In the genomic region with DNA sequence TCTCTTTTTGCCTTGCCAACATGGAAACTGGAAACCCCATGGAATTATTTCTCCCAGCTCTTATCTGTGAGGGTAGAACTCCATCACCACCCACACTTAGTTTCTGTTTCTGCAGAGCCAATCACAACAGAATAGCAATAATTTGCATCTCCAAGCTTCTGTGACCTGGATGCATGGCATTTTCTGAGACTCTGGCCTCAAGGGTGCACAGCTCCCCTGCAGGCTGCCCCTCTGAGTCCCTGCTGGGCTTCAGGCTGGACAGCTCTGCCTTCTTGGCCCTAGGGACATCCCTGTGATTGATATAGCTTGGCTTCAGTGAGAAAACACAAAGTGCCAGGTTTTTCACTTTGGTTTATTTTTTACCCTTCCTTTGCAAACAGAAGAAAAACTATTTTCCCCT, we compare ENCODE assay signal across 8 cellular contexts.
DNase-seq lines count a peak whose midpoint lies in the region; ATAC-seq, FAIRE-seq and TF ChIP-seq lines count a peak whose summit lies in the region.
"Not testable (repeated sequence)": the region's sequence is repeated elsewhere in the genome, so short reads cannot be mapped to it uniquely, and the experiment has no call there.

No MANE protein-coding gene starts in this region.

- peak; percentile 10 for DNase-seq in DMS 273 (lab: John Stamatoyannopoulos, UW; ENCODE audit: unreplicated experiment)
- DNase-seq in GM23338 (ENCODE audit: low spot score); astrocyte (ENCODE audit: low read depth); nephron progenitor cell: not testable (repeated sequence)
- DNase-seq in choroid plexus epithelial cell (ENCODE audit: low read depth) = peak; percentile 23
- DNase-seq in fibroblast of the aortic adventitia (ENCODE audit: low read depth) = peak; percentile 44
- peak; percentile 58 for DNase-seq in mesenchymal stem cell

- H3K36me3 Mint-ChIP-seq in GM23338 (ENCODE audit: low read depth); astrocyte (ENCODE audit: low read depth, unreplicated experiment); nephron progenitor cell (ENCODE audit: low read depth): not testable (repeated sequence)

- H3K4me1 Mint-ChIP-seq in GM23338 = peaks cover 17% of the 10 kb centered on the region
- peaks cover 21% of the 10 kb centered on the region for H3K4me1 Mint-ChIP-seq in astrocyte (ENCODE audit: low read depth, unreplicated experiment)
- peaks cover 52% of the 10 kb centered on the region for H3K4me1 Mint-ChIP-seq in nephron progenitor cell

- not testable (repeated sequence) for H3K4me3 Mint-ChIP-seq in GM23338; astrocyte (ENCODE audit: unreplicated experiment); nephron progenitor cell

- not testable (repeated sequence) for H3K4ac ChIP-seq in mesenchymal stem cell (ENCODE audit: low read depth in 1 of 2, low read length in 2 of 2)

- H3K9me2 ChIP-seq in GM23338 (ENCODE audit: insufficient read depth) = not testable (repeated sequence)

- not testable (repeated sequence) for H4K20me1 ChIP-seq in GM23338 (replicated peaks; ENCODE audit: insufficient read depth); astrocyte (ENCODE audit: insufficient read depth, low read length)

- H4K8ac ChIP-seq in mesenchymal stem cell (ENCODE audit: low read length) = not testable (repeated sequence)

- not testable (repeated sequence) for H3K14ac ChIP-seq in mesenchymal stem cell (ENCODE audit: low read length in 2 of 2)

- not testable (repeated sequence) for H3K9ac ChIP-seq in astrocyte (ENCODE audit: low read length); mesenchymal stem cell (ENCODE audit: low read length)

- H3K9me3 ChIP-seq in astrocyte (ENCODE audit: insufficient read depth, low read depth, low read length); mesenchymal stem cell (ENCODE audit: control insufficient read depth, low read length): not testable (repeated sequence)

- H2BK15ac ChIP-seq in mesenchymal stem cell (ENCODE audit: low read depth, poor library complexity, severe bottlenecking) = not testable (repeated sequence)

- not testable (repeated sequence) for H3K23ac ChIP-seq in mesenchymal stem cell (ENCODE audit: low read length in 2 of 2)

- H2AFZ ChIP-seq in GM23338; astrocyte (ENCODE audit: low read depth, low read length); mesenchymal stem cell (ENCODE audit: low read depth, low read length): not testable (repeated sequence)

- H2BK12ac ChIP-seq in mesenchymal stem cell (ENCODE audit: low read length in 2 of 2) = not testable (repeated sequence)

- not testable (repeated sequence) for H3K27me3 Mint-ChIP-seq in GM23338 (ENCODE audit: insufficient read depth, low read depth, poor library complexity); astrocyte (ENCODE audit: low read depth, unreplicated experiment)
- peaks cover 12% of the 10 kb centered on the region for H3K27me3 Mint-ChIP-seq in nephron progenitor cell (ENCODE audit: low read depth, poor library complexity)

- H3K79me1 ChIP-seq in mesenchymal stem cell (replicated peaks; ENCODE audit: low read length, poor library complexity, severe bottlenecking) = not testable (repeated sequence)

- peak; percentile 65 for ATAC-seq in GM23338
- ATAC-seq in SK-N-SH treated with all-trans-retinoic acid at 6 μM for 48 hours = peak; percentile 57

- H3K4me1 ChIP-seq in GM23338 (ENCODE audit: insufficient read depth); astrocyte (ENCODE audit: insufficient read depth, low read length); mesenchymal stem cell (ENCODE audit: control insufficient read depth, insufficient read depth, low read depth, low read length): not testable (repeated sequence)

- H3K4me3 ChIP-seq in GM23338; astrocyte (ENCODE audit: insufficient read depth, low read depth, low read length); choroid plexus epithelial cell (ENCODE audit: low read depth, low read length); fibroblast of the aortic adventitia (ENCODE audit: low read depth, low read length); mesenchymal stem cell (ENCODE audit: insufficient read depth in 1 of 2, low read depth in 1 of 2, low read length in 2 of 2): not testable (repeated sequence)

- peak; percentile 56 for FAIRE-seq in astrocyte (lab: Jason Lieb, UNC)

- not testable (repeated sequence) for H3K27me3 ChIP-seq in GM23338 (ENCODE audit: insufficient read depth); astrocyte (ENCODE audit: insufficient read depth, low read length); mesenchymal stem cell (ENCODE audit: control insufficient read depth in 1 of 2, insufficient read depth in 1 of 2, low read length in 2 of 2)

- not testable (repeated sequence) for H2BK5ac ChIP-seq in mesenchymal stem cell (ENCODE audit: low read depth, low read length, poor library complexity, severe bottlenecking)

- not testable (repeated sequence) for H3K27ac ChIP-seq in GM23338 (ENCODE audit: low read depth); astrocyte (ENCODE audit: low read depth, low read length); mesenchymal stem cell (ENCODE audit: low read length, poor library complexity, severe bottlenecking)

- not testable (repeated sequence) for TF ChIP-seq CTCF in GM23338 (conservative IDR thresholded peaks at IDR 0.05; ENCODE audit: low read depth in 2 of 2); astrocyte (IDR thresholded peaks at IDR 0.05; ENCODE audit: insufficient read depth, low read depth, low read length); fibroblast of the aortic adventitia (IDR thresholded peaks at IDR 0.05; ENCODE audit: insufficient read depth, low read length); nephron progenitor cell (IDR thresholded peaks at IDR 0.05)
- TF ChIP-seq CTCF in choroid plexus epithelial cell (conservative IDR thresholded peaks at IDR 0.05; ENCODE audit: low read depth, low read length) = peak; percentile 6

- H2AK5ac ChIP-seq in mesenchymal stem cell (ENCODE audit: low read length, severe bottlenecking) = not testable (repeated sequence)

- H4K91ac ChIP-seq in mesenchymal stem cell (ENCODE audit: low read length) = not testable (repeated sequence)

- H2BK120ac ChIP-seq in mesenchymal stem cell (ENCODE audit: low read depth, low read length) = not testable (repeated sequence)

- H3K27ac Mint-ChIP-seq in GM23338; astrocyte (ENCODE audit: unreplicated experiment): not testable (repeated sequence)
- H3K27ac Mint-ChIP-seq in nephron progenitor cell = peak overlapping the region; percentile 83

- H3K79me2 ChIP-seq in GM23338 (replicated peaks; ENCODE audit: insufficient read depth); astrocyte (ENCODE audit: insufficient read depth, low read length): not testable (repeated sequence)

- H3K18ac ChIP-seq in mesenchymal stem cell (ENCODE audit: low read depth in 1 of 2, low read length in 2 of 2) = not testable (repeated sequence)

- not testable (repeated sequence) for H3K36me3 ChIP-seq in GM23338 (ENCODE audit: insufficient read depth); astrocyte (ENCODE audit: insufficient read depth, low read length); mesenchymal stem cell (ENCODE audit: control insufficient read depth in 1 of 2, insufficient read depth in 2 of 2, low read depth in 1 of 2, low read length in 2 of 2)

- 0 out of 2 replicates have a peak overlapping the region, but pooled peaks have one; percentile 10 for H3K4me2 ChIP-seq in GM23338
- H3K4me2 ChIP-seq in astrocyte (ENCODE audit: low read length); mesenchymal stem cell (ENCODE audit: low read length, poor library complexity, severe bottlenecking): not testable (repeated sequence)

- H3K9me3 Mint-ChIP-seq in GM23338; astrocyte (ENCODE audit: unreplicated experiment); nephron progenitor cell: not testable (repeated sequence)

- not testable (repeated sequence) for H3F3A ChIP-seq in GM23338 (replicated peaks; ENCODE audit: low read depth)
